In the genomic region with DNA sequence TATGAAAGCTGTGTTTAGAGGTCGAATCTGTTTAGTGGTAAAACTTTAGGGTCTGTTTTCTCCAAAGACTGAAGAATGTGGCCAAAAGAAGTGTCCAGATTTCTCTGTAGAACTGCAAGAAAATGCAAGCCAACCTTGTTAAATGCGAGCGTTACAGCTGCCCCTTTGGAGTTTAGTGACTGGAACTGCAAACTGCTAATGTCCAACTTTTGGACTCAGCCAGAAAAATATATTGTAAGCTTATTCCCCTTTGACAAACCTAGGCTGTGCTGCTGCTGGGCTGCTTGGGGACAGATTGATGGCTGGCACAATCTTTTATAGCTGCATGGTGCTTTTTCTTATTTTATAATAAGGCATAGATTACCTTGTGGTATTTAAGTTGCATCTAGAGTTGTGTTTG, we compare ENCODE assay signal across 1 cellular context.
TF ChIP-seq lines count a peak whose summit lies in the region.

No MANE protein-coding gene starts in this region.

TF ChIP-seq in H1, 55 proteins besides CTCF, POLR2A, EP300 and RAD21:
- TF ChIP-seq RFX5 (IDR thresholded peaks at IDR 0.05; ENCODE audit: borderline replicate concordance, low read depth, low read length) (no peak), GTF2F1 (IDR thresholded peaks at IDR 0.05; ENCODE audit: borderline replicate concordance, low read depth, low read length) (no peak)
